In genomic region chr7:66747385-66748126, GRCh38 we compare ENCODE assay signal across 18 cellular contexts. TPM values are rescaled to one million over a fixed set of nuclear protein-coding genes. Genes with fewer than 3 reads are reported as not detected.
DNase-seq lines count a peak whose midpoint lies in the region; TF ChIP-seq lines count a peak whose summit lies in the region.
"Had no signal": no experiment of that assay in that cellular context is flagged by ENCODE, and none has a peak within 500 bp of the region (broad histone marks: within the 10 kb centered on the region; RNA-seq: fewer than 3 reads in every experiment).

No MANE protein-coding gene starts in this region.

- H3K9me3 ChIP-seq in Caco-2 (no peaks in the 10 kb centered on the region), esophagus muscularis mucosa (no peaks in the 10 kb centered on the region), neutrophil (no peaks in the 10 kb centered on the region)
- H3K9me3 ChIP-seq: tibial artery had no signal

- H3K27ac ChIP-seq in esophagus muscularis mucosa (replicated peaks in 1 of 4) (peak overlapping the region in 3 of 4 donors; percentile 28 to 48 (median 44)), neutrophil (peak overlapping the region; percentile 63), caudate nucleus (ENCODE audit: low read depth, low read length) (no peak overlapping the region)
- H3K27ac ChIP-seq: epithelial cell of prostate, KMS-11, tibial artery had no signal

- no peak for TF ChIP-seq POLR2A in esophagus muscularis mucosa (IDR thresholded peaks at IDR 0.05; ENCODE audit: low read depth)

- no peak overlapping the region for H3K4me3 Mint-ChIP-seq in Caco-2 (ENCODE audit: unreplicated experiment)
- H3K4me3 Mint-ChIP-seq: activated CD4-positive, alpha-beta T cell treated with anti-CD3 and anti-CD28 coated beads, Interleukin-2, amount 10 ng/mL, durations not matched to agents 24 days and 14 days; activated naive CD8-positive, alpha-beta T cell treated with anti-CD3 and anti-CD28 coated beads, Interleukin-2, amount 10 ng/mL, durations not matched to agents 7 days and 5 days had no signal

- no peaks in the 10 kb centered on the region for H3K4me1 Mint-ChIP-seq in Caco-2 (ENCODE audit: low read depth, unreplicated experiment)

- H3K4me1 ChIP-seq in Caco-2 (peaks cover 5% of the 10 kb centered on the region), esophagus muscularis mucosa (peaks cover 17 to 68% (median 57%) of the 10 kb centered on the region in 4 donors), neutrophil (ENCODE audit: control insufficient read depth in 1 of 2, insufficient read depth in 1 of 2, low read depth in 1 of 2, low read length in 1 of 2) (peaks cover 42 to 43% of the 10 kb centered on the region in 2 experiments)

- CTCF ChIA-PET in Caco-2 (lab: Charles Lee), result no interaction called here

- H3K27ac Mint-ChIP-seq in Caco-2 (ENCODE audit: unreplicated experiment), result no peak overlapping the region
- H3K27ac Mint-ChIP-seq: activated CD4-positive, alpha-beta T cell treated with anti-CD3 and anti-CD28 coated beads, Interleukin-2, amount 10 ng/mL, durations not matched to agents 24 days and 14 days; activated naive CD8-positive, alpha-beta T cell treated with anti-CD3 and anti-CD28 coated beads, Interleukin-2, amount 10 ng/mL, durations not matched to agents 7 days and 5 days had no signal

- intact Hi-C loops in Caco-2 (cut with micrococcal nuclease; ENCODE audit: unreplicated experiment) (no loop called here), esophagus muscularis mucosa (cut with DNase I) (loop anchor here (10.0 kb wide), 1 partner anchor 97 kb away; no protein-coding TSS in a partner anchor)

- POLR2A ChIA-PET in Caco-2 (lab: Charles Lee), result no interaction called here

- DNase-seq in Caco-2, result no peak
- DNase-seq in HFF-Myc (ENCODE audit: extremely low read depth, low read depth), result no peak
- DNase-seq in esophagus muscularis mucosa (ENCODE audit: extremely low spot score), result no peak
- DNase-seq in occipital lobe (lab: John Stamatoyannopoulos, UW), result no peak
- no peak for DNase-seq in NCI-H226
- DNase-seq in caudate nucleus (lab: John Stamatoyannopoulos, UW), result no peak
- no peak for DNase-seq in medulla oblongata (ENCODE audit: extremely low spot score)
- DNase-seq: activated CD4-positive, alpha-beta T cell treated with anti-CD3 and anti-CD28 coated beads, Interleukin-2, amount 10 ng/mL, durations not matched to agents 24 days and 14 days; activated naive CD8-positive, alpha-beta T cell treated with anti-CD3 and anti-CD28 coated beads, Interleukin-2, amount 10 ng/mL, durations not matched to agents 7 days and 5 days; NCI-H187; NK-92 treated with Interleukin-12 subunit alpha and Interleukin-12 subunit beta, amount 100 ng/mL, for 24 hours; SHP77; stimulated activated CD4-positive, alpha-beta T cell treated with anti-CD3 and anti-CD28 coated beads, Interleukin-1b, Interleukin-23, amount 100 ng/mL, for 48 hours; T-helper 9 cell; tibial artery had no signal

- H3K36me3 ChIP-seq in Caco-2 (ENCODE audit: control insufficient read depth, insufficient read depth, low read length) (no peaks in the 10 kb centered on the region; the same call in 1 of the 2 replicates), esophagus muscularis mucosa (no peaks in the 10 kb centered on the region), neutrophil (no peaks in the 10 kb centered on the region)

- H3K27me3 ChIP-seq in Caco-2 (replicated peaks; ENCODE audit: control insufficient read depth, insufficient read depth, low read length), result no peaks in the 10 kb centered on the region
- H3K27me3 ChIP-seq in esophagus muscularis mucosa, result no peaks in the 10 kb centered on the region
- H3K27me3 ChIP-seq in neutrophil, result no peaks in the 10 kb centered on the region
- H3K27me3 ChIP-seq: tibial artery had no signal

- H3K27me3 Mint-ChIP-seq in Caco-2 (ENCODE audit: insufficient read depth, unreplicated experiment), result no peaks in the 10 kb centered on the region
- H3K27me3 Mint-ChIP-seq: activated CD4-positive, alpha-beta T cell treated with anti-CD3 and anti-CD28 coated beads, Interleukin-2, amount 10 ng/mL, durations not matched to agents 24 days and 14 days; activated naive CD8-positive, alpha-beta T cell treated with anti-CD3 and anti-CD28 coated beads, Interleukin-2, amount 10 ng/mL, durations not matched to agents 7 days and 5 days had no signal

- H3K4me3 ChIP-seq in Caco-2 (ENCODE audit: low read depth, low read length) (no peak overlapping the region), HFF-Myc (replicated peaks; ENCODE audit: low read depth, low read length) (peak overlapping the region; percentile 25), esophagus muscularis mucosa (no peak overlapping the region), neutrophil (ENCODE audit: low read depth in 1 of 2, low read length in 1 of 2) (no peak overlapping the region)
- H3K4me3 ChIP-seq: tibial artery had no signal

- peaks cover 13% of the 10 kb centered on the region for H3K36me3 Mint-ChIP-seq in Caco-2 (ENCODE audit: insufficient read depth, unreplicated experiment)

- no peak for TF ChIP-seq EP300 in esophagus muscularis mucosa (IDR thresholded peaks at IDR 0.05)

- TSS peak; percentile 1 for BruUV-seq in Caco-2 (replicated peaks; lab: Mats Ljungman, UMichigan)

- TF ChIP-seq CTCF in Caco-2 (IDR thresholded peaks at IDR 0.05; ENCODE audit: insufficient read depth in 1 of 2, low read depth in 1 of 2, low read length in 1 of 2, severe bottlenecking in 1 of 2, unreplicated experiment in 1 of 2), result no peak
- no peak for TF ChIP-seq CTCF in HFF-Myc (IDR thresholded peaks at IDR 0.05; ENCODE audit: low read depth, low read length, missing control alignments)
- TF ChIP-seq CTCF in esophagus muscularis mucosa (IDR thresholded peaks at IDR 0.05), result no peak
- no peak for TF ChIP-seq CTCF in neutrophil (IDR thresholded peaks at IDR 0.05)

- 73% methylated on average over 5 of the region's 5 CpGs for WGBS in esophagus muscularis mucosa

- no peaks in the 10 kb centered on the region for H3K9me3 Mint-ChIP-seq in Caco-2 (ENCODE audit: unreplicated experiment)
- H3K9me3 Mint-ChIP-seq: activated CD4-positive, alpha-beta T cell treated with anti-CD3 and anti-CD28 coated beads, Interleukin-2, amount 10 ng/mL, durations not matched to agents 24 days and 14 days; activated naive CD8-positive, alpha-beta T cell treated with anti-CD3 and anti-CD28 coated beads, Interleukin-2, amount 10 ng/mL, durations not matched to agents 7 days and 5 days had no signal

RNA-seq across cellular contexts. Expression of gene RABGEF1, which starts 7.0 kb away (rescaled TPM):
- total RNA-seq in Caco-2 (2022), result 20.3 and 21.2 TPM in 2 replicates
- total RNA-seq in esophagus muscularis mucosa, result 10 to 100 TPM; 34.3 to 45.4 (median 37.1) TPM
- 48.0 TPM for total RNA-seq in occipital lobe
